In genomic region chr9:129365196-129365595, GRCh38 we compare ENCODE assay signal across 18 cellular contexts.
A peak's percentile ranks its signal among the peaks of the same experiment; 100 is the strongest.
DNase-seq lines count a peak whose midpoint lies in the region; ATAC-seq and TF ChIP-seq lines count a peak whose summit lies in the region.
"Had no signal": no experiment of that assay in that cellular context is flagged by ENCODE, and none has a peak within 500 bp of the region (broad histone marks: within the 10 kb centered on the region; RNA-seq: fewer than 3 reads in every experiment).

No MANE protein-coding gene starts in this region.

- H3K27me3 ChIP-seq in ACC112 (ENCODE audit: insufficient read depth, low read length) (no peaks in the 10 kb centered on the region), GM23248 (replicated peaks; ENCODE audit: insufficient read depth) (no peaks in the 10 kb centered on the region), mammary epithelial cell (ENCODE audit: insufficient read depth, low read length) (no peaks in the 10 kb centered on the region), esophagus squamous epithelium (no peaks in the 10 kb centered on the region)

- H3K4me1 Mint-ChIP-seq in nephron progenitor cell = peaks cover 38% of the 10 kb centered on the region

- CTCF ChIA-PET in mammary epithelial cell (lab: Charles Lee; ENCODE audit: low non-redundant PET) = no interaction called here

- no peak for ATAC-seq in HG03175 (IDR thresholded peaks at IDR 0.05; ENCODE audit: unreplicated experiment)
- ATAC-seq in GM19467 (IDR thresholded peaks at IDR 0.05; ENCODE audit: unreplicated experiment) = no peak

- peaks cover 4% of the 10 kb centered on the region for H3K36me3 Mint-ChIP-seq in nephron progenitor cell (ENCODE audit: low read depth)

- H3K4me2 ChIP-seq in GM23248 (ENCODE audit: unreplicated experiment) (no peak overlapping the region), mammary epithelial cell (ENCODE audit: insufficient read depth, low read depth, low read length) (no peak overlapping the region)

- no peak overlapping the region for H3K4me3 ChIP-seq in ACC112 (ENCODE audit: low read depth, low read length)
- no peak overlapping the region for H3K4me3 ChIP-seq in GM23248
- no peak overlapping the region for H3K4me3 ChIP-seq in mammary epithelial cell (replicated peaks in 1 of 3; ENCODE audit: insufficient read depth in 1 of 3, low read depth in 2 of 3, low read length in 3 of 3)
- no peak overlapping the region for H3K4me3 ChIP-seq in esophagus squamous epithelium
- H3K4me3 ChIP-seq: HAP-1 had no signal

- H3K9me2 ChIP-seq in GM23248 (ENCODE audit: insufficient read depth) = no peaks in the 10 kb centered on the region

- no peaks in the 10 kb centered on the region for H3K36me3 ChIP-seq in ACC112 (ENCODE audit: insufficient read depth, low read length)
- no peaks in the 10 kb centered on the region for H3K36me3 ChIP-seq in GM23248 (ENCODE audit: low read depth)
- H3K36me3 ChIP-seq in mammary epithelial cell (ENCODE audit: insufficient read depth, low read length) = no peaks in the 10 kb centered on the region
- H3K36me3 ChIP-seq in esophagus squamous epithelium = no peaks in the 10 kb centered on the region
- H3K36me3 ChIP-seq: HAP-1 had no signal

- BruUV-seq in mammary epithelial cell (replicated peaks; lab: Mats Ljungman, UMichigan) = no TSS peak

- WGBS in GM23248 (ENCODE audit: low coverage in 1 of 2, low lambda C conversion rate in 2 of 2, missing lambda C conversion rate in 2 of 2), 2 experiments = 12 to 14% methylated on average over 5 of the region's 5 CpGs
- WGBS in mammary epithelial cell (ENCODE audit: low coverage, missing lambda C conversion rate) = 44% methylated on average over 4 of the region's 5 CpGs
- 43 to 44% methylated on average over 5 of the region's 5 CpGs for WGBS in esophagus squamous epithelium, 2 donors

- TF ChIP-seq CTCF in mammary epithelial cell (conservative IDR thresholded peaks at IDR 0.05 in 1 of 2, IDR thresholded peaks at IDR 0.05 in 1 of 2; ENCODE audit: extremely low read depth in 1 of 2, insufficient read depth in 1 of 2, low read depth in 1 of 2, low read length in 2 of 2) (no peak), nephron progenitor cell (IDR thresholded peaks at IDR 0.05) (no peak), esophagus squamous epithelium (IDR thresholded peaks at IDR 0.05) (no peak)

- H3K9me3 ChIP-seq in GM23248 (ENCODE audit: low read depth) (no peaks in the 10 kb centered on the region), mammary epithelial cell (replicated peaks; ENCODE audit: insufficient read depth, low read length) (no peaks in the 10 kb centered on the region), esophagus squamous epithelium (no peaks in the 10 kb centered on the region)
- H3K9me3 ChIP-seq: HAP-1 had no signal

- H3K9me3 Mint-ChIP-seq in nephron progenitor cell = peaks cover 17% of the 10 kb centered on the region

- H3K79me2 ChIP-seq in ACC112 (ENCODE audit: control insufficient read depth, insufficient read depth, low read length, unreplicated experiment) (no peaks in the 10 kb centered on the region), GM23248 (ENCODE audit: insufficient read depth) (no peaks in the 10 kb centered on the region), mammary epithelial cell (ENCODE audit: insufficient read depth, low read length) (no peaks in the 10 kb centered on the region)

- peak overlapping the region; percentile 51 for H3K27ac Mint-ChIP-seq in nephron progenitor cell

- H4K20me1 ChIP-seq in GM23248 (ENCODE audit: insufficient read depth) = no peaks in the 10 kb centered on the region
- no peaks in the 10 kb centered on the region for H4K20me1 ChIP-seq in mammary epithelial cell (ENCODE audit: insufficient read depth, low read length)

- H2AFZ ChIP-seq in ACC112 (ENCODE audit: low read length, unreplicated experiment) = peak overlapping the region; percentile 92
- peak overlapping the region; percentile 68 for H2AFZ ChIP-seq in GM23248
- no peak overlapping the region for H2AFZ ChIP-seq in mammary epithelial cell (ENCODE audit: low read depth, low read length)

- H3F3A ChIP-seq in GM23248 (ENCODE audit: insufficient read depth) = no peaks in the 10 kb centered on the region

- in situ Hi-C loops in GM23248 (cut with MboI) = no loop called here
- in situ Hi-C loops in mammary epithelial cell (cut with MboI; ENCODE audit: low sequenced_read_pairs in 2 of 2) = no loop called here

- DNase-seq in GM23248 = peak; percentile 60
- DNase-seq in mammary epithelial cell = peak; percentile 31
- DNase-seq in nephron progenitor cell = no peak
- no peak for DNase-seq in SKM-1 (lab: John Stamatoyannopoulos, UW; ENCODE audit: unreplicated experiment)
- DNase-seq in esophagus squamous epithelium (lab: John Stamatoyannopoulos, UW) = no peak
- DNase-seq: DMS79, KBM-7, NCI-H1417, NCI-H187, NCI-H2107, NCI-H524, NCI-H82 had no signal

- H3K27ac ChIP-seq in ACC112 (ENCODE audit: low read depth, low read length) (no peak overlapping the region), GM23248 (no peak overlapping the region), mammary epithelial cell (ENCODE audit: insufficient read depth, low read depth, low read length) (no peak overlapping the region), esophagus squamous epithelium (no peak overlapping the region)
- H3K27ac ChIP-seq: C4-2B, RWPE1 had no signal

- dilution Hi-C loops in mammary epithelial cell (cut with HindIII; ENCODE audit: low sequenced_read_pairs) = no loop called here

- H3K27me3 Mint-ChIP-seq in nephron progenitor cell (ENCODE audit: low read depth, poor library complexity) = peaks cover 5% of the 10 kb centered on the region

- intact Hi-C loops in mammary epithelial cell (cut with micrococcal nuclease) (no loop called here), esophagus squamous epithelium (cut with DNase I) (no loop called here)

- TF ChIP-seq POLR2A in esophagus squamous epithelium (IDR thresholded peaks at IDR 0.05) = no peak

- no peak overlapping the region for H3K4me3 Mint-ChIP-seq in nephron progenitor cell

- H3K4me1 ChIP-seq in ACC112 (ENCODE audit: control insufficient read depth, insufficient read depth, low read length, unreplicated experiment) (peaks cover 4% of the 10 kb centered on the region), GM23248 (ENCODE audit: insufficient read depth) (no peaks in the 10 kb centered on the region), mammary epithelial cell (ENCODE audit: insufficient read depth, low read length) (peaks cover 9% of the 10 kb centered on the region), esophagus squamous epithelium (peaks cover 4 to 13% (median 5%) of the 10 kb centered on the region in 3 donors)
- H3K4me1 ChIP-seq: HAP-1 had no signal

- H3K9ac ChIP-seq in GM23248 = no peak overlapping the region
- H3K9ac ChIP-seq in mammary epithelial cell (ENCODE audit: insufficient read depth, low read length) = no peak overlapping the region

Comparison
In these comparisons a context has a peak if more than half of its experiments do, and no peak if none do; other contexts are left out.
1. DNase-seq: peak in GM23248 (single experiment) and mammary epithelial cell (single experiment); none in nephron progenitor cell (single experiment), SKM-1 (single experiment) and esophagus squamous epithelium (single experiment).